ENCODE assay signal across 13 cellular contexts in genomic region chr2:200482194-200482593, GRCh38. TPM values are rescaled to one million over a fixed set of nuclear protein-coding genes. Genes with fewer than 3 reads are reported as not detected.
A peak's percentile ranks its signal among the peaks of the same experiment; 100 is the strongest.
DNase-seq lines count a peak whose midpoint lies in the region; ATAC-seq lines count a peak whose summit lies in the region.
"Had no signal": no experiment of that assay in that cellular context is flagged by ENCODE, and none has a peak within 500 bp of the region (broad histone marks: within the 10 kb centered on the region; RNA-seq: fewer than 3 reads in every experiment).

No MANE protein-coding gene starts in this region.

- H3K27ac ChIP-seq in neuronal stem cell (replicated peaks; ENCODE audit: low read length): no peak overlapping the region
- H3K27ac ChIP-seq: PC-9, thyroid gland had no signal

- no peak overlapping the region for H3K14ac ChIP-seq in neuronal stem cell (ENCODE audit: low read length)

- H3K4me3 Mint-ChIP-seq in activated CD4-positive, alpha-beta T cell treated with anti-CD3 and anti-CD28 coated beads, Interleukin-2, amount 10 ng/mL, durations not matched to agents 24 days and 14 days: no peak overlapping the region
- H3K4me3 Mint-ChIP-seq: T-helper 1 cell treated with Interleukin-12 subunit alpha and Interleukin-12 subunit beta and Interleukin-4 antibody, amounts not matched to agents 30 μg/mL and 1 μg/mL, for 36 hours had no signal

- H4K8ac ChIP-seq in neuronal stem cell (ENCODE audit: low read depth, low read length): no peak overlapping the region

- no peak overlapping the region for H3K4ac ChIP-seq in neuronal stem cell (ENCODE audit: low read length)

- H2AFZ ChIP-seq in neuronal stem cell (ENCODE audit: low read length): no peak overlapping the region
- H2AFZ ChIP-seq: PC-9 had no signal

- H3K4me3 ChIP-seq in neuronal stem cell (ENCODE audit: low read length in 2 of 2): no peak overlapping the region
- H3K4me3 ChIP-seq: PC-9, thyroid gland had no signal

- peak; percentile 51 for DNase-seq in activated CD4-positive, alpha-beta T cell treated with anti-CD3 and anti-CD28 coated beads, Interleukin-2, amount 10 ng/mL, durations not matched to agents 24 days and 14 days
- DNase-seq in activated CD4-positive, alpha-beta T cell treated with anti-CD3 and anti-CD28 coated beads for 1 hour: no peak
- DNase-seq in neuronal stem cell (ENCODE audit: low spot score) (no peak), NCI-H1092 treated with DMSO at 0.1 percent for 48 hours (lab: John Stamatoyannopoulos, UW) (no peak)
- DNase-seq: activated CD4-positive, alpha-beta T cell treated with anti-CD3 and anti-CD28 coated beads for 48 hours; PC-9; thyroid gland had no signal

- peaks cover 11% of the 10 kb centered on the region for H3K36me3 Mint-ChIP-seq in activated CD4-positive, alpha-beta T cell treated with anti-CD3 and anti-CD28 coated beads, Interleukin-2, amount 10 ng/mL, durations not matched to agents 24 days and 14 days (ENCODE audit: low read depth)

- H2BK15ac ChIP-seq in neuronal stem cell (ENCODE audit: low read length): no peak overlapping the region

- H3K9me3 Mint-ChIP-seq in activated CD4-positive, alpha-beta T cell treated with anti-CD3 and anti-CD28 coated beads, Interleukin-2, amount 10 ng/mL, durations not matched to agents 24 days and 14 days: no peaks in the 10 kb centered on the region
- H3K9me3 Mint-ChIP-seq: activated T-helper 2 cell treated with anti-CD3 and anti-CD28 coated beads, Interferon-gamma antibody, Interleukin-2, Interleukin-4, amounts not matched to agents 10 μg/mL and 5 μg/mL and 100 μg/mL, durations not matched to agents 14 hours and 24 hours and 36 hours; T-helper 1 cell treated with Interleukin-12 subunit alpha and Interleukin-12 subunit beta and Interleukin-4 antibody, amounts not matched to agents 30 μg/mL and 1 μg/mL, for 36 hours had no signal

- no peak overlapping the region for H3K4me2 ChIP-seq in neuronal stem cell (ENCODE audit: insufficient read depth, low read length, poor library complexity, severe bottlenecking)

- H2BK120ac ChIP-seq in neuronal stem cell (ENCODE audit: low read depth, low read length): no peak overlapping the region

- no peak overlapping the region for H3K27ac Mint-ChIP-seq in activated CD4-positive, alpha-beta T cell treated with anti-CD3 and anti-CD28 coated beads, Interleukin-2, amount 10 ng/mL, durations not matched to agents 24 days and 14 days
- H3K27ac Mint-ChIP-seq: activated T-helper 2 cell treated with anti-CD3 and anti-CD28 coated beads, Interferon-gamma antibody, Interleukin-2, Interleukin-4, amounts not matched to agents 10 μg/mL and 5 μg/mL and 100 μg/mL, durations not matched to agents 14 hours and 24 hours and 36 hours; T-helper 1 cell treated with Interleukin-12 subunit alpha and Interleukin-12 subunit beta and Interleukin-4 antibody, amounts not matched to agents 30 μg/mL and 1 μg/mL, for 36 hours had no signal

- H3K27me3 ChIP-seq in neuronal stem cell (ENCODE audit: control insufficient read depth in 3 of 3, insufficient read depth in 3 of 3, low read depth in 1 of 3, low read length in 3 of 3): no peaks in the 10 kb centered on the region
- H3K27me3 ChIP-seq: thyroid gland had no signal

- H4K91ac ChIP-seq in neuronal stem cell (ENCODE audit: low read depth, low read length, poor library complexity): no peak overlapping the region

- no peak overlapping the region for H3K18ac ChIP-seq in neuronal stem cell (ENCODE audit: low read length)

- H3K27me3 Mint-ChIP-seq in activated CD4-positive, alpha-beta T cell treated with anti-CD3 and anti-CD28 coated beads, Interleukin-2, amount 10 ng/mL, durations not matched to agents 24 days and 14 days: no peaks in the 10 kb centered on the region

- H3K36me3 ChIP-seq in neuronal stem cell (replicated peaks in 1 of 2; ENCODE audit: control insufficient read depth in 2 of 2, insufficient read depth in 2 of 2, low read length in 2 of 2): peaks cover 0 to 27% of the 10 kb centered on the region in 2 donors

- H3K23ac ChIP-seq in neuronal stem cell (ENCODE audit: low read depth, low read length, poor library complexity): no peak overlapping the region

- H3K4me1 ChIP-seq in neuronal stem cell (ENCODE audit: control insufficient read depth in 2 of 2, insufficient read depth in 1 of 2, low read depth in 1 of 2, low read length in 2 of 2): peaks cover 2% of the 10 kb centered on the region in 2 donors
- H3K4me1 ChIP-seq: thyroid gland had no signal

- no peaks in the 10 kb centered on the region for H3K79me1 ChIP-seq in neuronal stem cell (ENCODE audit: low read depth, low read length)

- no peak overlapping the region for H2BK12ac ChIP-seq in neuronal stem cell (ENCODE audit: low read length)

- peak; percentile 55 for ATAC-seq in HG02678 (IDR thresholded peaks at IDR 0.05; ENCODE audit: unreplicated experiment)
- peak; percentile 40 for ATAC-seq in HG03469 (IDR thresholded peaks at IDR 0.05; ENCODE audit: unreplicated experiment)
- ATAC-seq in HG03521 (IDR thresholded peaks at IDR 0.05; ENCODE audit: unreplicated experiment): no peak
- no peak for ATAC-seq in GM21526 (IDR thresholded peaks at IDR 0.05; ENCODE audit: low FRiP score, unreplicated experiment)

- peaks cover 9% of the 10 kb centered on the region for H3K4me1 Mint-ChIP-seq in activated CD4-positive, alpha-beta T cell treated with anti-CD3 and anti-CD28 coated beads, Interleukin-2, amount 10 ng/mL, durations not matched to agents 24 days and 14 days

- H3K9ac ChIP-seq in neuronal stem cell (ENCODE audit: low read depth, low read length, poor library complexity): no peak overlapping the region

- H3K9me3 ChIP-seq in neuronal stem cell (replicated peaks in 1 of 2; ENCODE audit: control insufficient read depth in 2 of 2, insufficient read depth in 1 of 2, low read depth in 1 of 2, low read length in 2 of 2): no peaks in the 10 kb centered on the region
- H3K9me3 ChIP-seq: thyroid gland had no signal

- intact Hi-C loops in activated CD4-positive, alpha-beta T cell treated with anti-CD3 and anti-CD28 coated beads, Interleukin-2, amount 10 ng/mL, durations not matched to agents 24 days and 14 days (cut with micrococcal nuclease): no loop called here

- H2BK5ac ChIP-seq in neuronal stem cell (ENCODE audit: low read length): no peak overlapping the region

- H2AK5ac ChIP-seq in neuronal stem cell (ENCODE audit: low read depth, low read length): no peak overlapping the region

RNA-seq across cellular contexts. Expression of gene KCTD18, which starts 27.7 kb away (rescaled TPM):
- 13.3 and 14.2 TPM in 2 replicates for total RNA-seq in activated CD4-positive, alpha-beta T cell treated with anti-CD3 and anti-CD28 coated beads, Interleukin-2, amount 10 ng/mL, durations not matched to agents 24 days and 14 days
- 5.7 TPM for polyA plus RNA-seq in neuronal stem cell (2013, experiment 1 of 2)
- 5.0 TPM for polyA plus RNA-seq in neuronal stem cell (2013, experiment 2 of 2)

RNA-seq across cellular contexts. Expression of gene SGO2, which starts 43.8 kb away (rescaled TPM):
- 25.7 and 27.2 TPM in 2 replicates for total RNA-seq in activated CD4-positive, alpha-beta T cell treated with anti-CD3 and anti-CD28 coated beads, Interleukin-2, amount 10 ng/mL, durations not matched to agents 24 days and 14 days
- 49.7 TPM for polyA plus RNA-seq in neuronal stem cell (2013, experiment 1 of 2)
- 50.8 TPM for polyA plus RNA-seq in neuronal stem cell (2013, experiment 2 of 2)

Comparison
In these comparisons a context has a peak if more than half of its experiments do, and no peak if none do; other contexts are left out.
1. ATAC-seq: peak in HG02678 (single experiment) and HG03469 (single experiment); none in HG03521 (single experiment) and GM21526 (single experiment).